ENCODE assay signal across 10 cellular contexts in the genomic region with DNA sequence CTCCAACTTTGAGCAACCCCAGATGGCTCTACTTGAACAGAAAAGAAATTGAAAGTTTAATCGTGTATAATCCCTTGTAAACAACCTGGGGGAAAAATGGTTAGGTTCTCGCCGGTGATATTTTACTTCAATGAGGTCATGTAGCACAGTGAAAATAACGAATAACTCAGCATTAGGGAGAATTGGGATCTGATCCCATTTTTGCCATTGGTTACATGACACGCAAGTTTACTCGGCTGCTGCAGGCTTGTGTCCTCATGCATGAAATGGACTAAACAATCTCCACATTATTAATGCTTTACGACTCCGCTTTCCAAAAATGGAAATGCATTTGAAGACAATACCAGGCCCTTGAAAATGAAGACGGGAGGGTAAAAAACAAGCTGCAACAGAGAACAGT. TPM values are rescaled to one million over a fixed set of nuclear protein-coding genes. Genes with fewer than 3 reads are reported as not detected.
DNase-seq lines count a peak whose midpoint lies in the region; ATAC-seq lines count a peak whose summit lies in the region.
"Had no signal": no experiment of that assay in that cellular context is flagged by ENCODE, and none has a peak within 500 bp of the region (broad histone marks: within the 10 kb centered on the region; RNA-seq: fewer than 3 reads in every experiment).

No MANE protein-coding gene starts in this region.

- DNase-seq in activated naive CD4-positive, alpha-beta T cell treated with anti-CD3 and anti-CD28 coated beads, Interleukin-2, amount 50 U/mL, for 16 hours = no peak
- peak; percentile 70 for DNase-seq in RPMI7951 (ENCODE audit: low read depth)
- DNase-seq in immature natural killer cell = no peak
- DNase-seq in hippocampal formation (lab: John Stamatoyannopoulos, UW) = no peak
- DNase-seq: NCI-H1105 treated with DMSO at 0.1 percent for 48 hours had no signal

- H3K27ac Mint-ChIP-seq in activated naive CD4-positive, alpha-beta T cell treated with anti-CD3 and anti-CD28 coated beads, Interleukin-2, amount 50 U/mL, for 24 hours = peak overlapping the region; percentile 97
- peak overlapping the region; percentile 93 to 99 (median 98) for H3K27ac Mint-ChIP-seq in immature natural killer cell

- H3K27me3 Mint-ChIP-seq in activated naive CD4-positive, alpha-beta T cell treated with anti-CD3 and anti-CD28 coated beads, Interleukin-2, amount 50 U/mL, for 24 hours = no peaks in the 10 kb centered on the region
- peaks cover 7 to 20% (median 8%) of the 10 kb centered on the region in 3 donors for H3K27me3 Mint-ChIP-seq in immature natural killer cell (ENCODE audit: low read depth in 3 of 3)

- no peaks in the 10 kb centered on the region for H3K36me3 Mint-ChIP-seq in activated naive CD4-positive, alpha-beta T cell treated with anti-CD3 and anti-CD28 coated beads, Interleukin-2, amount 50 U/mL, for 24 hours
- no peaks in the 10 kb centered on the region for H3K36me3 Mint-ChIP-seq in immature natural killer cell

- peaks cover 69% of the 10 kb centered on the region for H3K4me1 Mint-ChIP-seq in activated naive CD4-positive, alpha-beta T cell treated with anti-CD3 and anti-CD28 coated beads, Interleukin-2, amount 50 U/mL, for 24 hours
- peaks cover 66 to 70% of the 10 kb centered on the region in 2 donors for H3K4me1 Mint-ChIP-seq in immature natural killer cell

- peak overlapping the region; percentile 91 for H3K4me3 Mint-ChIP-seq in activated naive CD4-positive, alpha-beta T cell treated with anti-CD3 and anti-CD28 coated beads, Interleukin-2, amount 50 U/mL, for 24 hours
- H3K4me3 Mint-ChIP-seq in immature natural killer cell = peak overlapping the region in 2 of 5 donors; percentile 13 to 47

- H3K9me3 Mint-ChIP-seq in activated naive CD4-positive, alpha-beta T cell treated with anti-CD3 and anti-CD28 coated beads, Interleukin-2, amount 50 U/mL, for 24 hours = no peaks in the 10 kb centered on the region
- H3K9me3 Mint-ChIP-seq in immature natural killer cell = no peaks in the 10 kb centered on the region

- ATAC-seq in HG03457 (IDR thresholded peaks at IDR 0.05; ENCODE audit: unreplicated experiment) (no peak), GM21723 (IDR thresholded peaks at IDR 0.05; ENCODE audit: unreplicated experiment) (no peak), GM21390 (IDR thresholded peaks at IDR 0.05; ENCODE audit: unreplicated experiment) (no peak)
- ATAC-seq: Panc1 had no signal

RNA-seq across cellular contexts. Expression of a gene that starts 45.5 kb away (rescaled TPM):
- 3.9 and 5.5 TPM in 2 replicates for total RNA-seq in RPMI7951 (2014; rRNA removed; shearing (Covaris generic))
- polyA plus RNA-seq in immature natural killer cell = 1 to 10 TPM in 2 of 3 donors, under 1 TPM in 1; 0.58 to 2.3 (median 2.2) TPM
